1 cellular context compared by ENCODE assay signal in genomic region chr5:16610896-16611295, GRCh38. TPM values are rescaled to one million over a fixed set of nuclear protein-coding genes. Genes with fewer than 3 reads are reported as not detected.
"Had no signal": no experiment of that assay in that cellular context is flagged by ENCODE, and none has a peak within 500 bp of the region (broad histone marks: within the 10 kb centered on the region; RNA-seq: fewer than 3 reads in every experiment).

No MANE protein-coding gene starts in this region.

RNA-seq across cellular contexts. Expression of gene RETREG1, which starts 5.9 kb away (rescaled TPM):
- total RNA-seq: lung microvascular endothelial cell had no signal
